7 cellular contexts compared by ENCODE assay signal in the genomic region with DNA sequence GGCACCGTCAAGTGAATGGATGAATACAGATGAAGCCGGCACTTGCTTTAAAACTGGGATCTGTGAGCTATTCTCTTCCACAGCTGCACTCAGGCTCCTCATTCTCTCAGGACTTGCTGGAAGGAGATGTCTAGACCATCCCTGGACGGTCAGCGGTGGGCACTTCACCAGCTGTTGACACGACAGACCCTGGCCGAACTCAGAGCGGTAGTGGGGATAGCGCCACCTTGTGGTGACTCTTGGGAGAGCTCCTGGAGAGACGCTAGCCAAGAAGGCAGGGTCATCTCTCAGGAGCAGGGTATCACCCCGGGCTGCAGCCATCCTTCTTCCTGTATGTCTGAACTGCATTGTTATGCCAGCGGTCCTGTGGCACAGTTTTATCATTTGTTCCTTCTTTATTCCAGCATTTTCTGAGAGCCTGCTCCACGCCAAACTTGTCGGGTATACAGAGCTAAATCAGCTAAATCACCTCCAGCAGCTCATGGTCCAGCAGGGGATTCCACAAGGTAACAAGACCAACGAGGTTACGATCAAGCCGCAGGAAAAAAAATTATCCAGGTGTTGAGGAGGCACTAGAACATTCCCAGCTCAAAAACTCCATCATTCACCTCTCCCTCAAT. TPM values are rescaled to one million over a fixed set of nuclear protein-coding genes. Genes with fewer than 3 reads are reported as not detected.
DNase-seq lines count a peak whose midpoint lies in the region; TF ChIP-seq lines count a peak whose summit lies in the region.

No MANE protein-coding gene starts in this region.

- DNase-seq in GM12864 (ENCODE audit: low read depth) (no peak), LHCN-M2 (ENCODE audit: low read depth) (peak; percentile 40), caudate nucleus (lab: John Stamatoyannopoulos, UW) (peak in 33 of 61 donors; percentile 9 to 67 (median 33)), left kidney (ENCODE audit: low read depth, low spot score) (peak; percentile 81), HPDE6-E6E7 (ENCODE audit: extremely low spot score) (no peak)
- peak in 2 of 3 donors; percentile 62 to 73 for DNase-seq in stimulated activated CD4-positive, alpha-beta T cell treated with anti-CD3 and anti-CD28 coated beads, TNF-alpha, amount 100 ng/mL, for 48 hours (ENCODE audit: low read depth in 3 of 3)

- TF ChIP-seq CTCF in GM12864 (IDR thresholded peaks at IDR 0.05; ENCODE audit: low read depth, low read length, missing control alignments), result peak; percentile 96
- peak; percentile 88 for TF ChIP-seq CTCF in VCaP (conservative IDR thresholded peaks at IDR 0.05)

- no peak overlapping the region for H3K27ac ChIP-seq in VCaP
- H3K27ac ChIP-seq in caudate nucleus (ENCODE audit: low read depth, low read length), result no peak overlapping the region

- no peak overlapping the region for H3K4me3 ChIP-seq in GM12864 (ENCODE audit: low read depth, low read length)

RNA-seq across cellular contexts. Expression of gene WNT1, which starts 10.0 kb away (rescaled TPM):
- total RNA-seq in LHCN-M2 (2014; rRNA removed), result not detected in 2 replicates
- not detected for polyA plus RNA-seq in LHCN-M2 (2012)

RNA-seq across cellular contexts. Expression of gene DDN, which starts 11.0 kb away (rescaled TPM):
- total RNA-seq in LHCN-M2 (2014; rRNA removed), result 0.06 and 0.52 TPM in 2 replicates
- 0.38 TPM for polyA plus RNA-seq in LHCN-M2 (2012)

RNA-seq across cellular contexts. Expression of gene WNT10B, which starts 16.6 kb away (rescaled TPM):
- 1.5 TPM in 1 of 2 replicates, not detected in the other for total RNA-seq in LHCN-M2 (2014; rRNA removed)
- polyA plus RNA-seq in LHCN-M2 (2012), result 1.4 TPM

RNA-seq across cellular contexts. Expression of gene PRKAG1, which starts 30.4 kb away (rescaled TPM):
- 68.0 and 77.4 TPM in 2 replicates for total RNA-seq in LHCN-M2 (2014; rRNA removed)
- 77.5 TPM for polyA plus RNA-seq in LHCN-M2 (2012)

RNA-seq across cellular contexts. Expression of gene ARF3, which starts 30.9 kb away (rescaled TPM):
- 75.0 and 88.8 TPM in 2 replicates for total RNA-seq in LHCN-M2 (2014; rRNA removed)
- polyA plus RNA-seq in LHCN-M2 (2012), result 180 TPM

Comparison
In these comparisons a context has a peak if more than half of its experiments do, and no peak if none do; other contexts are left out.
1. DNase-seq: peak in LHCN-M2 (single experiment), caudate nucleus (33 of 61), left kidney (single experiment) and stimulated activated CD4-positive, alpha-beta T cell treated with anti-CD3 and anti-CD28 coated beads, TNF-alpha, amount 100 ng/mL, for 48 hours (2 of 3); none in GM12864 (single experiment) and HPDE6-E6E7 (single experiment).